In genomic region chr12:131536337-131536736, GRCh38 we compare ENCODE assay signal across 17 cellular contexts.
DNase-seq lines count a peak whose midpoint lies in the region; ATAC-seq and TF ChIP-seq lines count a peak whose summit lies in the region.
"Had no signal": no experiment of that assay in that cellular context is flagged by ENCODE, and none has a peak within 500 bp of the region (broad histone marks: within the 10 kb centered on the region; RNA-seq: fewer than 3 reads in every experiment).

No MANE protein-coding gene starts in this region.

- TF ChIP-seq CTCF in colonic mucosa (IDR thresholded peaks at IDR 0.05): no peak

- no peaks in the 10 kb centered on the region for H3K36me3 ChIP-seq in CD4-positive, alpha-beta memory T cell (ENCODE audit: insufficient read depth, low read length)
- H3K36me3 ChIP-seq in colonic mucosa: no peaks in the 10 kb centered on the region
- H3K36me3 ChIP-seq: left ventricle myocardium inferior, tibial artery had no signal

- H3K4me3 ChIP-seq in CD4-positive, alpha-beta memory T cell (ENCODE audit: low read length in 2 of 2): no peak overlapping the region
- no peak overlapping the region for H3K4me3 ChIP-seq in colonic mucosa
- H3K4me3 ChIP-seq: dorsolateral prefrontal cortex, left ventricle myocardium inferior, tibial artery had no signal

- peak overlapping the region; percentile 11 for H3K27ac ChIP-seq in CD4-positive, alpha-beta memory T cell (ENCODE audit: low read depth, low read length)
- H3K27ac ChIP-seq in colonic mucosa: no peak overlapping the region
- H3K27ac ChIP-seq: dorsolateral prefrontal cortex, left ventricle myocardium inferior, tibial artery had no signal

- intact Hi-C loops in CD4-positive, alpha-beta memory T cell (cut with micrococcal nuclease): loop anchor here (10.0 kb wide), 1 partner anchor 68 kb away; no protein-coding TSS in a partner anchor
- intact Hi-C loops in colonic mucosa (cut with DNase I): no loop called here

- peak overlapping the region in 7 of 8 donors; percentile 9 to 79 (median 54) for H3K4me3 Mint-ChIP-seq in CD4-positive, alpha-beta memory T cell
- H3K4me3 Mint-ChIP-seq in T-helper 17 cell: peak overlapping the region; percentile 1
- no peak overlapping the region for H3K4me3 Mint-ChIP-seq in activated naive CD8-positive, alpha-beta T cell treated with anti-CD3 and anti-CD28 coated beads, Interleukin-2, amount 10 ng/mL, durations not matched to agents 7 days and 5 days
- H3K4me3 Mint-ChIP-seq: natural killer cell treated with Interleukin-12 subunit alpha and Interleukin-12 subunit beta and Interleukin-15 and Interleukin-18, amount 100 ng/mL, for 72 hours had no signal

- no peak overlapping the region for H3K9ac ChIP-seq in colonic mucosa (ENCODE audit: low read depth in 2 of 2, low read length in 2 of 2)

- no peaks in the 10 kb centered on the region for H3K27me3 Mint-ChIP-seq in CD4-positive, alpha-beta memory T cell
- peaks cover 12% of the 10 kb centered on the region for H3K27me3 Mint-ChIP-seq in T-helper 17 cell
- no peaks in the 10 kb centered on the region for H3K27me3 Mint-ChIP-seq in activated naive CD8-positive, alpha-beta T cell treated with anti-CD3 and anti-CD28 coated beads, Interleukin-2, amount 10 ng/mL, durations not matched to agents 7 days and 5 days

- no peaks in the 10 kb centered on the region for H3K36me3 Mint-ChIP-seq in CD4-positive, alpha-beta memory T cell
- H3K36me3 Mint-ChIP-seq in T-helper 17 cell (ENCODE audit: low read depth): no peaks in the 10 kb centered on the region
- no peaks in the 10 kb centered on the region for H3K36me3 Mint-ChIP-seq in activated naive CD8-positive, alpha-beta T cell treated with anti-CD3 and anti-CD28 coated beads, Interleukin-2, amount 10 ng/mL, durations not matched to agents 7 days and 5 days
- H3K36me3 Mint-ChIP-seq: natural killer cell treated with Interleukin-12 subunit alpha and Interleukin-12 subunit beta and Interleukin-15 and Interleukin-18, amount 100 ng/mL, for 72 hours had no signal

- POLR2A ChIA-PET in CD4-positive, alpha-beta memory T cell (lab: Charles Lee; ENCODE audit: partially characterized antibody): interaction anchor here (0.7 to 3.1 kb wide), 6 partner anchors 25 to 414 kb away, joined by 3 to 11 read pairs (median 5); partner anchors contain the start of gene SFSWAP
- POLR2A ChIA-PET in activated naive CD8-positive, alpha-beta T cell treated with anti-CD3 and anti-CD28 coated beads, Interleukin-2, amount 10 ng/mL, durations not matched to agents 7 days and 5 days (lab: Charles Lee): no interaction called here

- CTCF ChIA-PET in CD4-positive, alpha-beta memory T cell (lab: Charles Lee; ENCODE audit: partially characterized antibody): interaction anchor here (1.9 kb wide), 1 partner anchor 13 kb away, joined by 4 read pairs; no protein-coding TSS in a partner anchor

- peak overlapping the region; percentile 75 to 93 (median 89) for H3K27ac Mint-ChIP-seq in CD4-positive, alpha-beta memory T cell
- H3K27ac Mint-ChIP-seq in T-helper 17 cell: no peak overlapping the region
- no peak overlapping the region for H3K27ac Mint-ChIP-seq in activated naive CD8-positive, alpha-beta T cell treated with anti-CD3 and anti-CD28 coated beads, Interleukin-2, amount 10 ng/mL, durations not matched to agents 7 days and 5 days
- H3K27ac Mint-ChIP-seq: natural killer cell treated with Interleukin-12 subunit alpha and Interleukin-12 subunit beta and Interleukin-15 and Interleukin-18, amount 100 ng/mL, for 72 hours had no signal

- peaks cover 0 to 1% (median 0%) of the 10 kb centered on the region in 8 donors for H3K9me3 Mint-ChIP-seq in CD4-positive, alpha-beta memory T cell
- H3K9me3 Mint-ChIP-seq in activated naive CD8-positive, alpha-beta T cell treated with anti-CD3 and anti-CD28 coated beads, Interleukin-2, amount 10 ng/mL, durations not matched to agents 7 days and 5 days: no peaks in the 10 kb centered on the region
- H3K9me3 Mint-ChIP-seq: natural killer cell treated with Interleukin-12 subunit alpha and Interleukin-12 subunit beta and Interleukin-15 and Interleukin-18, amount 100 ng/mL, for 72 hours had no signal

- H3K4me1 ChIP-seq in CD4-positive, alpha-beta memory T cell (ENCODE audit: insufficient read depth, low read length): peaks cover 35% of the 10 kb centered on the region
- no peaks in the 10 kb centered on the region for H3K4me1 ChIP-seq in colonic mucosa
- H3K4me1 ChIP-seq: left ventricle myocardium inferior, tibial artery had no signal

- DNase-seq in CD4-positive, alpha-beta memory T cell: peak; percentile 61 to 78 (median 71)
- DNase-seq in T-helper 17 cell: peak in 1 of 3 donors; percentile 11
- no peak for DNase-seq in activated naive CD8-positive, alpha-beta T cell treated with anti-CD3 and anti-CD28 coated beads, Interleukin-2, amount 10 ng/mL, durations not matched to agents 7 days and 5 days
- DNase-seq in stimulated activated CD4-positive, alpha-beta T cell treated with anti-CD3 and anti-CD28 coated beads, Interleukin-2, amount 100 ng/mL, for 24 hours: peak; percentile 28 to 34
- no peak for DNase-seq in colonic mucosa
- no peak for DNase-seq in GF-D8 (lab: John Stamatoyannopoulos, UW)
- DNase-seq in DMS53 treated with DMSO at 0.1 percent for 48 hours (lab: John Stamatoyannopoulos, UW; ENCODE audit: unreplicated experiment): no peak
- no peak for DNase-seq in HPDE6-E6E7 (ENCODE audit: extremely low spot score)
- DNase-seq: DMS79 treated with DMSO at 0.1 percent for 48 hours, dorsolateral prefrontal cortex, left ventricle myocardium inferior, NCI-H1930, NCI-H69, SW 1271, tibial artery had no signal

- ATAC-seq in T-helper 17 cell: peak; percentile 89
- peak; percentile 30 for ATAC-seq in activated naive CD8-positive, alpha-beta T cell treated with anti-CD3 and anti-CD28 coated beads, Interleukin-2, amount 10 ng/mL, durations not matched to agents 7 days and 5 days (ENCODE audit: low read depth)
- ATAC-seq: natural killer cell treated with Interleukin-12 subunit alpha and Interleukin-12 subunit beta and Interleukin-15 and Interleukin-18, amount 100 ng/mL, for 72 hours; Panc1 had no signal

- H3K9me3 ChIP-seq in CD4-positive, alpha-beta memory T cell (ENCODE audit: control insufficient read depth in 1 of 2, low read length in 2 of 2): no peaks in the 10 kb centered on the region
- H3K9me3 ChIP-seq in T-helper 17 cell (ENCODE audit: control insufficient read depth, low read length, poor library complexity, severe bottlenecking) (no peaks in the 10 kb centered on the region), colonic mucosa (no peaks in the 10 kb centered on the region)
- H3K9me3 ChIP-seq: left ventricle myocardium inferior, tibial artery had no signal

- peaks cover 12 to 40% (median 29%) of the 10 kb centered on the region in 4 donors for H3K4me1 Mint-ChIP-seq in CD4-positive, alpha-beta memory T cell
- H3K4me1 Mint-ChIP-seq in T-helper 17 cell: peaks cover 5% of the 10 kb centered on the region
- no peaks in the 10 kb centered on the region for H3K4me1 Mint-ChIP-seq in activated naive CD8-positive, alpha-beta T cell treated with anti-CD3 and anti-CD28 coated beads, Interleukin-2, amount 10 ng/mL, durations not matched to agents 7 days and 5 days

- no peaks in the 10 kb centered on the region for H3K27me3 ChIP-seq in CD4-positive, alpha-beta memory T cell (ENCODE audit: insufficient read depth, low read length)
- no peaks in the 10 kb centered on the region for H3K27me3 ChIP-seq in colonic mucosa

Comparison
In these comparisons a context has a peak if more than half of its experiments do, and no peak if none do; other contexts are left out.
1. DNase-seq: peak in CD4-positive, alpha-beta memory T cell (5 of 5) and stimulated activated CD4-positive, alpha-beta T cell treated with anti-CD3 and anti-CD28 coated beads, Interleukin-2, amount 100 ng/mL, for 24 hours (2 of 2); none in activated naive CD8-positive, alpha-beta T cell treated with anti-CD3 and anti-CD28 coated beads, Interleukin-2, amount 10 ng/mL, durations not matched to agents 7 days and 5 days (single experiment), colonic mucosa (single experiment), GF-D8 (single experiment), DMS53 treated with DMSO at 0.1 percent for 48 hours (single experiment) and HPDE6-E6E7 (single experiment).
2. H3K27ac Mint-ChIP-seq: peak in CD4-positive, alpha-beta memory T cell (7 of 7); none in T-helper 17 cell (single experiment) and activated naive CD8-positive, alpha-beta T cell treated with anti-CD3 and anti-CD28 coated beads, Interleukin-2, amount 10 ng/mL, durations not matched to agents 7 days and 5 days (single experiment).